Comparison of ENCODE assay signal across 25 cellular contexts in the genomic region with DNA sequence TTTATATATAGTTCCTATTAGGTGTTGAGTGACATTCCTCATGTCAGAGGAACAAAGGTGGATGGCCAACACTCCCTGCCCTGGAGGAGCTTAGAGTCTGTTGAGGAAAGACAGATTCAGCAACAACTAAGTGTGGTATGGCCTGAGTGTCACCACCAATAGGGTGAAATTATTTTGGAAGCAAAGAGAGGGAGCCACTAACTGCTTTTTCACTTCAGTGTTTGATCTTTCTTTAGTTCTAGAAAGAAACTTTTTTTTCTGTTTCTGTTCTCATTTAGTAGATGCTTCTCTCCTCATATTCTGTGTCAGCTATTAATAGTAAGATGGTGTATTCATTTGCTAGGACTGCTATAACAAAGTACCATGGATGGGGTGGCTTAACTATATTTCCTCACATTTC.
DNase-seq lines count a peak whose midpoint lies in the region; ATAC-seq, FAIRE-seq and TF ChIP-seq lines count a peak whose summit lies in the region.
"Had no signal": no experiment of that assay in that cellular context is flagged by ENCODE, and none has a peak within 500 bp of the region (broad histone marks: within the 10 kb centered on the region; RNA-seq: fewer than 3 reads in every experiment).

No MANE protein-coding gene starts in this region.

- TF ChIP-seq CTCF in foreskin keratinocyte (conservative IDR thresholded peaks at IDR 0.05) (no peak), HFFc6 (IDR thresholded peaks at IDR 0.05) (no peak)

- no peak overlapping the region for H3K27ac ChIP-seq in foreskin keratinocyte

- no peaks in the 10 kb centered on the region for H3K4me1 ChIP-seq in foreskin keratinocyte
- H3K4me1 ChIP-seq: BE2C had no signal

- H3K4me3 Mint-ChIP-seq in HFFc6 = no peak overlapping the region
- H3K4me3 Mint-ChIP-seq: CD4-positive, CD25-positive, alpha-beta regulatory T cell; CD8-positive, alpha-beta memory T cell; IgD-negative memory B cell had no signal

- peak; percentile 33 for FAIRE-seq in GM12891 (lab: Jason Lieb, UNC)
- FAIRE-seq: G401.6, GM12892, HepG2 had no signal

- no peaks in the 10 kb centered on the region for H3K36me3 Mint-ChIP-seq in HFFc6 (ENCODE audit: low read depth)

- ATAC-seq in GM19351 (IDR thresholded peaks at IDR 0.05; ENCODE audit: unreplicated experiment) (peak; percentile 62), HG03025 (IDR thresholded peaks at IDR 0.05; ENCODE audit: low FRiP score, unreplicated experiment) (peak; percentile 51), foreskin keratinocyte (no peak)
- ATAC-seq: HCT116, HepG2 had no signal

- no peak for DNase-seq in GM12891 (ENCODE audit: insufficient read length, low spot score)
- DNase-seq in foreskin keratinocyte = no peak
- DNase-seq in HFFc6 = no peak
- no peak for DNase-seq in activated CD4-positive, alpha-beta T cell treated with anti-CD3 and anti-CD28 coated beads, Interleukin-2, amount 50 U/mL, for 4 hours
- DNase-seq: ACHN; BE2C; C1 segment of cervical spinal cord; CD4-positive, CD25-positive, alpha-beta regulatory T cell; CD8-positive, alpha-beta memory T cell; COR-L47; DMS 273 treated with DMSO at 0.1 percent for 48 hours; DMS53; DND-41; EL; GOT3; H7; Karpas-422; KBM-7 had no signal

- H3K4me1 Mint-ChIP-seq in HFFc6 (ENCODE audit: low read depth) = no peaks in the 10 kb centered on the region
- H3K4me1 Mint-ChIP-seq: CD4-positive, CD25-positive, alpha-beta regulatory T cell; CD8-positive, alpha-beta memory T cell; IgD-negative memory B cell had no signal

- H3K27me3 ChIP-seq in foreskin keratinocyte = no peaks in the 10 kb centered on the region
- H3K27me3 ChIP-seq: BE2C had no signal

- TF ChIP-seq POLR2A in GM12891 (IDR thresholded peaks at IDR 0.05; ENCODE audit: low read depth, low read length) = no peak

- no peaks in the 10 kb centered on the region for H3K27me3 Mint-ChIP-seq in HFFc6 (ENCODE audit: insufficient read depth)
- H3K27me3 Mint-ChIP-seq: CD4-positive, CD25-positive, alpha-beta regulatory T cell; IgD-negative memory B cell had no signal

- no peak overlapping the region for H3K27ac Mint-ChIP-seq in HFFc6
- H3K27ac Mint-ChIP-seq: IgD-negative memory B cell had no signal

- H3K9me3 Mint-ChIP-seq in HFFc6 = no peaks in the 10 kb centered on the region
- H3K9me3 Mint-ChIP-seq: CD8-positive, alpha-beta memory T cell had no signal

TF ChIP-seq in GM12891, 5 proteins besides CTCF, POLR2A, EP300 and RAD21:
- TF ChIP-seq POLR2AphosphoS5 (IDR thresholded peaks at IDR 0.05; ENCODE audit: low read depth, low read length) (no peak), PAX5 (IDR thresholded peaks at IDR 0.05; ENCODE audit: insufficient read depth, low read length, severe bottlenecking) (no peak), SPI1 (IDR thresholded peaks at IDR 0.05; ENCODE audit: low read depth, low read length) (no peak), TAF1 (IDR thresholded peaks at IDR 0.05; ENCODE audit: low read depth, low read length) (no peak), POU2F2 (IDR thresholded peaks at IDR 0.05; ENCODE audit: low read depth, low read length) (no peak)
